24 cellular contexts compared by ENCODE assay signal in genomic region chr1:77057994-77058585, GRCh38.
"Had no signal": no experiment of that assay in that cellular context is flagged by ENCODE, and none has a peak within 500 bp of the region (broad histone marks: within the 10 kb centered on the region; RNA-seq: fewer than 3 reads in every experiment).

No MANE protein-coding gene starts in this region.

- ATAC-seq: esophagus mucosa; left ventricle myocardium superior; naive thymus-derived CD8-positive, alpha-beta T cell had no signal

- DNase-seq: activated CD4-positive, alpha-beta T cell treated with anti-CD3 and anti-CD28 coated beads for 1 hour; activated gamma-delta T cell treated with Interleukin-2 at 50 U/mL for 16 hours; activated T-cell treated with anti-CD3 and anti-CD28 coated beads, Interleukin-2, amount 50 U/mL, for 1 hour; adrenal gland; brain microvascular endothelial cell; caudate nucleus; dermis blood vessel endothelial cell; effector memory CD4-positive, alpha-beta T cell; hypothalamus; left ventricle myocardium superior; mammary epithelial cell; naive thymus-derived CD8-positive, alpha-beta T cell; ovary; spleen; stimulated activated CD4-positive, alpha-beta T cell treated with anti-CD3 and anti-CD28 coated beads, Interleukin-4, amount 100 ng/mL, for 1 hour; stimulated activated naive CD4-positive, alpha-beta T cell; upper lobe of left lung; WERI-Rb-1 had no signal

- H3K27ac ChIP-seq: adrenal gland, ascending aorta, brain microvascular endothelial cell, ovary, prostate gland, right atrium auricular region, spleen, upper lobe of left lung, WERI-Rb-1 had no signal

- H3K4me1 ChIP-seq: adrenal gland, ascending aorta, prostate gland, right atrium auricular region, spleen, upper lobe of left lung had no signal

- H3K36me3 Mint-ChIP-seq: activated naive CD4-positive, alpha-beta T cell treated with anti-CD3 and anti-CD28 coated beads, Interleukin-2, amount 50 U/mL, for 24 hours; mesothelial cell of epicardium; naive thymus-derived CD8-positive, alpha-beta T cell had no signal

- H3K27me3 ChIP-seq: adrenal gland, ascending aorta, brain microvascular endothelial cell, ovary, right atrium auricular region, spleen, upper lobe of left lung had no signal

- H3K9me3 ChIP-seq: adrenal gland, ascending aorta, ovary, prostate gland, right atrium auricular region, spleen, upper lobe of left lung had no signal

- H3K36me3 ChIP-seq: adrenal gland, ascending aorta, brain microvascular endothelial cell, ovary, prostate gland, right atrium auricular region, spleen, upper lobe of left lung had no signal

- H3K4me3 Mint-ChIP-seq: activated naive CD4-positive, alpha-beta T cell treated with anti-CD3 and anti-CD28 coated beads, Interleukin-2, amount 50 U/mL, for 24 hours; mesothelial cell of epicardium; naive thymus-derived CD8-positive, alpha-beta T cell had no signal

- H3K9me3 Mint-ChIP-seq: activated naive CD4-positive, alpha-beta T cell treated with anti-CD3 and anti-CD28 coated beads, Interleukin-2, amount 50 U/mL, for 24 hours; naive thymus-derived CD8-positive, alpha-beta T cell had no signal

- H3K27me3 Mint-ChIP-seq: activated naive CD4-positive, alpha-beta T cell treated with anti-CD3 and anti-CD28 coated beads, Interleukin-2, amount 50 U/mL, for 24 hours had no signal

- H3K4me3 ChIP-seq: adrenal gland, ascending aorta, ovary, prostate gland, right atrium auricular region, spleen, upper lobe of left lung had no signal

- H3K27ac Mint-ChIP-seq: activated naive CD4-positive, alpha-beta T cell treated with anti-CD3 and anti-CD28 coated beads, Interleukin-2, amount 50 U/mL, for 24 hours; mesothelial cell of epicardium; naive thymus-derived CD8-positive, alpha-beta T cell had no signal

- H3K4me1 Mint-ChIP-seq: activated naive CD4-positive, alpha-beta T cell treated with anti-CD3 and anti-CD28 coated beads, Interleukin-2, amount 50 U/mL, for 24 hours; naive thymus-derived CD8-positive, alpha-beta T cell had no signal
